19 cellular contexts compared by ENCODE assay signal in the genomic region with DNA sequence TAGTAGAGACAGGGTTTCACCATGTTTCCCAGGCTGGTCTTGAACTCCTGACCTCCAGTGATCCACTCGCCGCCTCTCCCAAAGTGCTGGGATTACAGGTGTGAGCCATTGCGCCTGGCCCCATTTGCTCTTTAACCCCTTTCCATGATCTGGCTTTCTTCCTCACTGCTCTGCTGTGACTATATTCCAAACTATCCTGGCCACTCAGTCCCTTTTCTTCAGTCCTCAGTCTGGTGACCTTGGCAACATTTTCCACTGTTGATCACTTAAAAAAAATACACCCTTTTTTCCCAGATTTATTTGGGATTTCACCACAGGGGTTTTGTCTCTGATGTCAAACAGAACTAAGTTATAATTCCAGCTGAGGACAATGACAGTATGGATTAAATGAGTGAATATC. TPM values are rescaled to one million over a fixed set of nuclear protein-coding genes. Genes with fewer than 3 reads are reported as not detected.
DNase-seq lines count a peak whose midpoint lies in the region; ATAC-seq and FAIRE-seq lines count a peak whose summit lies in the region.
"Had no signal": no experiment of that assay in that cellular context is flagged by ENCODE, and none has a peak within 500 bp of the region (broad histone marks: within the 10 kb centered on the region; RNA-seq: fewer than 3 reads in every experiment).

No MANE protein-coding gene starts in this region.

- H3K4me2 ChIP-seq in GM23248 (ENCODE audit: unreplicated experiment) = peak overlapping the region; percentile 78

- peak; percentile 21 for DNase-seq in GM23248
- peak; percentile 68 for DNase-seq in RCC 7860 (ENCODE audit: low spot score)
- DNase-seq in glomerular visceral epithelial cell (ENCODE audit: extremely low spot score) = peak; percentile 12
- DNase-seq in NCI-H1417 (lab: John Stamatoyannopoulos, UW) = no peak
- DNase-seq in GDM1 (lab: John Stamatoyannopoulos, UW) = no peak
- DNase-seq: activated naive CD4-positive, alpha-beta T cell treated with Interleukin-2 at 50 U/mL for 16 hours; effector memory CD8-positive, alpha-beta T cell; Karpas-422; NCI-H1092; NK-92 treated with Interleukin-12 subunit alpha and Interleukin-12 subunit beta, amount 100 ng/mL, for 24 hours had no signal

- no peaks in the 10 kb centered on the region for H3K9me2 ChIP-seq in GM23248 (ENCODE audit: insufficient read depth)

- in situ Hi-C loops in GM23248 (cut with MboI) = no loop called here

- no peaks in the 10 kb centered on the region for H3K36me3 ChIP-seq in GM23248 (ENCODE audit: low read depth)
- H3K36me3 ChIP-seq: ascending aorta, prostate gland had no signal

- no peaks in the 10 kb centered on the region for H3K27me3 ChIP-seq in GM23248 (replicated peaks; ENCODE audit: insufficient read depth)
- H3K27me3 ChIP-seq: ascending aorta had no signal

- H3K27ac ChIP-seq in GM23248 = no peak overlapping the region
- peak overlapping the region in 17 of 21 experiments; percentile 6 to 80 (median 47) for H3K27ac ChIP-seq in skin epidermis
- H3K27ac ChIP-seq: ascending aorta, prostate gland had no signal

- no peak for FAIRE-seq in RCC 7860 (lab: Jason Lieb, UNC)
- FAIRE-seq: islet of Langerhans had no signal

- H3K9me3 ChIP-seq in GM23248 (ENCODE audit: low read depth) = no peaks in the 10 kb centered on the region
- H3K9me3 ChIP-seq: ascending aorta, prostate gland had no signal

- H3K4me3 ChIP-seq in GM23248 (no peak overlapping the region), skin epidermis (no peak overlapping the region)
- H3K4me3 ChIP-seq: ascending aorta, lung, prostate gland had no signal

- H2AFZ ChIP-seq in GM23248 = no peak overlapping the region

- WGBS in GM23248 (ENCODE audit: low coverage in 1 of 2, low lambda C conversion rate in 2 of 2, missing lambda C conversion rate in 2 of 2), 2 experiments = 94 to 99% methylated on average over 3 of the region's 3 CpGs

- H3K79me2 ChIP-seq in GM23248 (ENCODE audit: insufficient read depth) = no peaks in the 10 kb centered on the region

- peaks cover 22% of the 10 kb centered on the region for H3K4me1 ChIP-seq in GM23248 (ENCODE audit: insufficient read depth)
- H3K4me1 ChIP-seq: prostate gland had no signal

- no peak for ATAC-seq in GM19328 (IDR thresholded peaks at IDR 0.05; ENCODE audit: unreplicated experiment)
- ATAC-seq: effector memory CD8-positive, alpha-beta T cell had no signal

- no peaks in the 10 kb centered on the region for H4K20me1 ChIP-seq in GM23248 (ENCODE audit: insufficient read depth)

- no peak overlapping the region for H3K9ac ChIP-seq in GM23248

- peaks cover 29% of the 10 kb centered on the region for H3F3A ChIP-seq in GM23248 (ENCODE audit: insufficient read depth)

RNA-seq across cellular contexts. Expression of gene MMP20, which starts 24.5 kb away (rescaled TPM):
- total RNA-seq in GM23248 (2014; rRNA removed; shearing (Covaris generic)) = not detected in 2 replicates
- polyA plus RNA-seq in GM23248 (2016; fragmentation: Nextera tagmentation; extraction: Ambion mirVana) = not detected in 2 replicates
- total RNA-seq: ascending aorta; lung; natural killer cell treated with Interleukin-12 subunit alpha and Interleukin-12 subunit beta and Interleukin-15 and Interleukin-18, amount 100 ng/mL, for 72 hours; NCI-H460; prostate gland; temporal lobe had no signal
- polyA plus RNA-seq: lung had no signal

Comparison
In these comparisons a context has a peak if more than half of its experiments do, and no peak if none do; other contexts are left out.
1. DNase-seq: peak in GM23248 (single experiment), RCC 7860 (single experiment) and glomerular visceral epithelial cell (single experiment); none in NCI-H1417 (0 of 3) and GDM1 (single experiment).